ENCODE assay signal across 2 cellular contexts in genomic region chr3:197465996-197466549, GRCh38.
A peak's percentile ranks its signal among the peaks of the same experiment; 100 is the strongest.
TF ChIP-seq lines count a peak whose summit lies in the region.

No MANE protein-coding gene starts in this region.

TF ChIP-seq in HEK293, 187 proteins besides CTCF, POLR2A, EP300 and RAD21 (continued from another document):
- TF ChIP-seq ZNF513 (tag by site-specific recombination; IDR thresholded peaks at IDR 0.05): no peak
- peak; percentile 69; the same call in 1 of the 2 replicates for TF ChIP-seq ZNF768 (tag by site-specific recombination; IDR thresholded peaks at IDR 0.05)
- TF ChIP-seq ZNF362 (tag by site-specific recombination; IDR thresholded peaks at IDR 0.05): no peak
- TF ChIP-seq ZNF544 (tag by site-specific recombination; IDR thresholded peaks at IDR 0.05): no peak

TF ChIP-seq in HepG2, 621 proteins besides CTCF, POLR2A, EP300 and RAD21 (continued from another document and continues in another):
- TF ChIP-seq ZNF318 (CRISPR knock-in tag; IDR thresholded peaks at IDR 0.05) (no peak), TAF15 (IDR thresholded peaks at IDR 0.05; ENCODE audit: low read depth, low read length, poor library complexity, severe bottlenecking) (no peak), SOX6 (IDR thresholded peaks at IDR 0.05) (no peak), SOX6 (CRISPR knock-in tag; IDR thresholded peaks at IDR 0.05) (peak; percentile 83), TARDBP (CRISPR knock-in tag; IDR thresholded peaks at IDR 0.05) (peak; percentile 61), KDM6A (CRISPR knock-in tag; IDR thresholded peaks at IDR 0.05; ENCODE audit: low read depth) (0 out of 2 replicates have a peak, but pooled peaks have one; percentile 12), SATB2 (CRISPR knock-in tag; IDR thresholded peaks at IDR 0.05) (no peak), CHD4 (IDR thresholded peaks at IDR 0.05; ENCODE audit: borderline replicate concordance, low read length) (peak; percentile 95), HMGXB4 (CRISPR knock-in tag; IDR thresholded peaks at IDR 0.05; ENCODE audit: borderline replicate concordance in 1 of 2, low read depth in 1 of 2) (no peak), KLF15 (CRISPR knock-in tag; IDR thresholded peaks at IDR 0.05; ENCODE audit: borderline replicate concordance) (no peak), NR1H2 (CRISPR knock-in tag; IDR thresholded peaks at IDR 0.05; ENCODE audit: borderline replicate concordance, low read depth) (peak; percentile 64; the same call in 1 of the 2 replicates), MYC (CRISPR knock-in tag; IDR thresholded peaks at IDR 0.05; ENCODE audit: borderline replicate concordance) (0 out of 2 replicates have a peak, but pooled peaks have one; percentile 33), ZBTB49 (CRISPR knock-in tag; IDR thresholded peaks at IDR 0.05; ENCODE audit: borderline replicate concordance) (no peak), TGIF2 (CRISPR knock-in tag; IDR thresholded peaks at IDR 0.05) (0 out of 2 replicates have a peak, but pooled peaks have one; percentile 3), TCF12 (IDR thresholded peaks at IDR 0.05) (no peak), TCF12 (CRISPR knock-in tag; IDR thresholded peaks at IDR 0.05) (0 out of 2 replicates have a peak, but pooled peaks have one; percentile 61), PTBP1 (IDR thresholded peaks at IDR 0.05; ENCODE audit: low read depth, low read length, poor library complexity, severe bottlenecking) (no peak), TFAP4 (IDR thresholded peaks at IDR 0.05; ENCODE audit: borderline replicate concordance, low read depth) (peak; percentile 75; the same call in 1 of the 2 replicates), NCOR1 (IDR thresholded peaks at IDR 0.05; ENCODE audit: borderline replicate concordance, low read length) (peak; percentile 84), ZNF264 (CRISPR knock-in tag; IDR thresholded peaks at IDR 0.05) (peak; percentile 69; the same call in 1 of the 2 replicates), ATF5 (CRISPR knock-in tag; IDR thresholded peaks at IDR 0.05; ENCODE audit: low read depth) (0 out of 2 replicates have a peak, but pooled peaks have one; percentile 56), NR2C2 (CRISPR knock-in tag; IDR thresholded peaks at IDR 0.05; ENCODE audit: borderline replicate concordance) (peak; percentile 63), SMC3 (IDR thresholded peaks at IDR 0.05; ENCODE audit: low read length) (peak; percentile 33; the same call in 1 of the 2 replicates), TEAD3 (CRISPR knock-in tag; optimal IDR thresholded peaks at IDR 0.05; ENCODE audit: borderline replicate concordance) (peak; percentile 88), THAP11 (CRISPR knock-in tag; IDR thresholded peaks at IDR 0.05) (peak; percentile 51), BORCS8-MEF2B (CRISPR knock-in tag; IDR thresholded peaks at IDR 0.05) (no peak), UBTF (CRISPR knock-in tag; IDR thresholded peaks at IDR 0.05) (0 out of 2 replicates have a peak, but pooled peaks have one; percentile 12), ZMYM4 (CRISPR knock-in tag; IDR thresholded peaks at IDR 0.05) (peak; percentile 49; the same call in 1 of the 2 replicates), ATF7-NPFF (CRISPR knock-in tag; IDR thresholded peaks at IDR 0.05; ENCODE audit: low read depth) (0 out of 2 replicates have a peak, but pooled peaks have one; percentile 0), ZFP1 (CRISPR knock-in tag; IDR thresholded peaks at IDR 0.05) (no peak; the same call in 1 of the 2 replicates), SALL2 (CRISPR knock-in tag; IDR thresholded peaks at IDR 0.05) (no peak), ZNF557 (CRISPR knock-in tag; IDR thresholded peaks at IDR 0.05) (no peak), MED8 (CRISPR knock-in tag; IDR thresholded peaks at IDR 0.05; ENCODE audit: insufficient replicate concordance) (peak; percentile 60), ZNF326 (CRISPR knock-in tag; IDR thresholded peaks at IDR 0.05; ENCODE audit: borderline replicate concordance) (no peak), SETDB1 (CRISPR knock-in tag; IDR thresholded peaks at IDR 0.05; ENCODE audit: borderline replicate concordance) (no peak), CREM (IDR thresholded peaks at IDR 0.05) (peak; percentile 82), CREM (CRISPR knock-in tag; IDR thresholded peaks at IDR 0.05) (no peak), THRA (CRISPR knock-in tag; IDR thresholded peaks at IDR 0.05; ENCODE audit: borderline replicate concordance) (peak; percentile 96), MAZ (IDR thresholded peaks at IDR 0.05; ENCODE audit: borderline replicate concordance, low read depth, low read length) (no peak), MAZ (CRISPR knock-in tag; IDR thresholded peaks at IDR 0.05; ENCODE audit: low read depth) (no peak), ZNF552 (CRISPR knock-in tag; IDR thresholded peaks at IDR 0.05; ENCODE audit: borderline replicate concordance) (0 out of 2 replicates have a peak, but pooled peaks have one; percentile 46), HOXA5 (CRISPR knock-in tag; IDR thresholded peaks at IDR 0.05) (peak; percentile 82; the same call in 1 of the 2 replicates), PPARG (CRISPR knock-in tag; conservative IDR thresholded peaks at IDR 0.05) (peak; percentile 66), POLR2AphosphoS5 (IDR thresholded peaks at IDR 0.05; ENCODE audit: low read depth, low read length) (no peak), RXRA (CRISPR knock-in tag; IDR thresholded peaks at IDR 0.05) (peak; percentile 93; the same call in 1 of the 2 replicates), BCL6 (CRISPR knock-in tag; IDR thresholded peaks at IDR 0.05) (peak; percentile 91), ZNF709 (CRISPR knock-in tag; IDR thresholded peaks at IDR 0.05) (no peak), PHF8 (CRISPR knock-in tag; IDR thresholded peaks at IDR 0.05) (0 out of 2 replicates have a peak, but pooled peaks have one; percentile 2), GATAD2A (CRISPR knock-in tag; IDR thresholded peaks at IDR 0.05) (peak; percentile 75)
